ENCODE assay signal across 25 cellular contexts in genomic region chr15:99053380-99054024, GRCh38. TPM values are rescaled to one million over a fixed set of nuclear protein-coding genes. Genes with fewer than 3 reads are reported as not detected.
"Had no signal": no experiment of that assay in that cellular context is flagged by ENCODE, and none has a peak within 500 bp of the region (broad histone marks: within the 10 kb centered on the region; RNA-seq: fewer than 3 reads in every experiment).

No MANE protein-coding gene starts in this region.

- H3K4me3 ChIP-seq: ascending aorta, lower lobe of right lung, neural progenitor cell, pancreas, smooth muscle cell, transverse colon, vagina had no signal

- H3K36me3 ChIP-seq: ascending aorta, brain microvascular endothelial cell, lower lobe of right lung, neural progenitor cell, pancreas, transverse colon, vagina had no signal

- H3K27ac ChIP-seq: ascending aorta, brain microvascular endothelial cell, lower lobe of right lung, neural progenitor cell, pancreas, transverse colon, vagina had no signal

- H3K9ac ChIP-seq: neural progenitor cell had no signal

- H2AFZ ChIP-seq: neural progenitor cell had no signal

- ATAC-seq: activated CD8-positive, alpha-beta memory T cell treated with anti-CD3 and anti-CD28 coated beads, Interleukin-2, amount 10 ng/mL, durations not matched to agents 7 days and 5 days; activated naive CD4-positive, alpha-beta T cell treated with anti-CD3 and anti-CD28 coated beads, Interleukin-2, amount 50 U/mL, for 72 hours; left colon; lower lobe of right lung; naive thymus-derived CD8-positive, alpha-beta T cell; pancreas; sciatic nerve; stimulated activated naive B cell treated with anti-CD40 and anti-IgM and Interleukin-4, amounts not matched to agents 10 μg/mL and 1 μg/mL and 100 μg/mL, for 72 hours had no signal

- H3K4me2 ChIP-seq: neural progenitor cell, smooth muscle cell had no signal

- DNase-seq: activated CD4-positive, alpha-beta memory T cell treated with anti-CD3 and anti-CD28 coated beads, Interleukin-2, amount 10 ng/mL, durations not matched to agents 7 days and 5 days; activated CD4-positive, alpha-beta T cell treated with anti-CD3 and anti-CD28 coated beads, Interleukin-2, amount 10 ng/mL, durations not matched to agents 24 days and 14 days; activated CD8-positive, alpha-beta memory T cell treated with anti-CD3 and anti-CD28 coated beads, Interleukin-2, amount 10 ng/mL, durations not matched to agents 7 days and 5 days; activated gamma-delta T cell treated with Interleukin-2 at 50 U/mL for 16 hours; brain microvascular endothelial cell; central memory CD4-positive, alpha-beta T cell; dermis blood vessel endothelial cell; effector memory CD4-positive, alpha-beta T cell; foreskin melanocyte; glutamatergic neuron; left colon; lower lobe of right lung; naive thymus-derived CD8-positive, alpha-beta T cell; pancreas; stimulated activated CD4-positive, alpha-beta T cell treated with anti-CD3 and anti-CD28 coated beads, Interleukin-15, amount 100 ng/mL, for 24 hours; stimulated activated naive B cell treated with anti-CD40 and anti-IgM and Interleukin-4, amounts not matched to agents 10 μg/mL and 1 μg/mL and 100 μg/mL, for 72 hours; transverse colon had no signal

- H3K27me3 ChIP-seq: ascending aorta, brain microvascular endothelial cell, pancreas, vagina had no signal

- H3K4me1 ChIP-seq: lower lobe of right lung, neural progenitor cell, pancreas, vagina had no signal

- H3K9me3 ChIP-seq: ascending aorta, lower lobe of right lung, pancreas, transverse colon, vagina had no signal

RNA-seq across cellular contexts. Expression of gene PGPEP1L, which starts 45.9 kb away (rescaled TPM):
- total RNA-seq: activated CD4-positive, alpha-beta memory T cell treated with anti-CD3 and anti-CD28 coated beads, Interleukin-2, amount 10 ng/mL, durations not matched to agents 7 days and 5 days; activated CD4-positive, alpha-beta T cell treated with anti-CD3 and anti-CD28 coated beads, Interleukin-2, amount 10 ng/mL, durations not matched to agents 24 days and 14 days; activated CD8-positive, alpha-beta memory T cell treated with anti-CD3 and anti-CD28 coated beads, Interleukin-2, amount 10 ng/mL, durations not matched to agents 7 days and 5 days; activated naive CD4-positive, alpha-beta T cell treated with anti-CD3 and anti-CD28 coated beads, Interleukin-2, amount 50 U/mL, for 72 hours; ascending aorta; dermis blood vessel endothelial cell; left colon; lower lobe of right lung; naive thymus-derived CD8-positive, alpha-beta T cell; sciatic nerve; smooth muscle cell; T-helper 2 cell treated with Interferon-gamma antibody and Interleukin-4, amounts not matched to agents 100 ng/mL and 5 ng/mL, for 36 hours; temporal lobe; transverse colon; vagina had no signal
- polyA plus RNA-seq: naive thymus-derived CD8-positive, alpha-beta T cell; smooth muscle cell had no signal
